Comparison of ENCODE assay signal across 8 cellular contexts in the genomic region with DNA sequence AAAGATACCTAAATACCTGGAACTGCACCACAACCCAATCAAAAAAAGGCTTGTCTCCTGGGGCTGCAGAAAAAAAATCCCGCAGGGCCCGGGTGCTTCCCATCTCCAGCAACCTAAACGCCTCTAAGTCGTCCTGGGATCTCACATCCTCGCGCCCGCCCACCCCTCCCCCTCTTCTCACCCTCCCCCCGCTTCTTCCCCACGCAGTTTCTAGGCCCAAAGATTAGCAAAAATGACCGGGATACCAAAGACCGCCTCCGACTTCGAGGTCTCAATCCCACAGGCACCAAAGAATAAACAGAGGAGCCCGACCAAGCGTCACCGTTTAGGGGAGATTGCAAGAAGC. TPM values are rescaled to one million over a fixed set of nuclear protein-coding genes. Genes with fewer than 3 reads are reported as not detected.
DNase-seq lines count a peak whose midpoint lies in the region; ATAC-seq, FAIRE-seq and TF ChIP-seq lines count a peak whose summit lies in the region.

No MANE protein-coding gene starts in this region.

- H3K36me3 ChIP-seq in parathyroid adenoma (ENCODE audit: control insufficient read depth, insufficient read depth, low read length): no peaks in the 10 kb centered on the region

- CTCF ChIA-PET in CD4-positive, alpha-beta T cell (lab: Charles Lee): no interaction called here
- CTCF ChIA-PET in activated B cell treated with CpG ODN at 0.5 μM for 24 hours (lab: Charles Lee): no interaction called here

- H3K4me3 Mint-ChIP-seq in CD4-positive, alpha-beta T cell: peak overlapping the region; percentile 99
- peak overlapping the region; percentile 99 for H3K4me3 Mint-ChIP-seq in activated B cell treated with CpG ODN at 0.5 μM for 24 hours

- peak overlapping the region; percentile 55 for H3K4me3 ChIP-seq in parathyroid adenoma (ENCODE audit: low read depth, low read length)

- ATAC-seq in CD4-positive, alpha-beta T cell (ENCODE audit: poor library complexity): no peak
- no peak for ATAC-seq in activated B cell treated with CpG ODN at 0.5 μM for 24 hours (ENCODE audit: low read depth)
- no peak for ATAC-seq in HG03039 (IDR thresholded peaks at IDR 0.05; ENCODE audit: unreplicated experiment)

- no peak overlapping the region for H3K9ac ChIP-seq in parathyroid adenoma

- H3K4me2 ChIP-seq in parathyroid adenoma (ENCODE audit: low read length): peak overlapping the region; percentile 66

- no peaks in the 10 kb centered on the region for H3K9me3 Mint-ChIP-seq in CD4-positive, alpha-beta T cell
- H3K9me3 Mint-ChIP-seq in activated B cell treated with CpG ODN at 0.5 μM for 24 hours: no peaks in the 10 kb centered on the region

- H3K27me3 Mint-ChIP-seq in CD4-positive, alpha-beta T cell: no peaks in the 10 kb centered on the region
- H3K27me3 Mint-ChIP-seq in activated B cell treated with CpG ODN at 0.5 μM for 24 hours: no peaks in the 10 kb centered on the region

- no peaks in the 10 kb centered on the region for H3K27me3 ChIP-seq in CD4-positive, alpha-beta T cell (ENCODE audit: control insufficient read depth, insufficient read depth, low read length)
- no peaks in the 10 kb centered on the region for H3K27me3 ChIP-seq in parathyroid adenoma (ENCODE audit: control insufficient read depth, insufficient read depth, low read length)

- H3K27ac ChIP-seq in CD4-positive, alpha-beta T cell (ENCODE audit: low read depth, low read length): no peak overlapping the region
- H3K27ac ChIP-seq in parathyroid adenoma: peak overlapping the region; percentile 53

- no peaks in the 10 kb centered on the region for H3K4me1 ChIP-seq in parathyroid adenoma

- H3K4me1 Mint-ChIP-seq in CD4-positive, alpha-beta T cell (ENCODE audit: low read depth): peaks cover 54% of the 10 kb centered on the region
- H3K4me1 Mint-ChIP-seq in activated B cell treated with CpG ODN at 0.5 μM for 24 hours: peaks cover 37% of the 10 kb centered on the region

- no peak for FAIRE-seq in HTR-8/SVneo (lab: Jason Lieb, UNC)

- H2AFZ ChIP-seq in parathyroid adenoma: peak overlapping the region; percentile 42

- peak in 1 of 10 experiments; percentile 9 for DNase-seq in CD4-positive, alpha-beta T cell
- peak; percentile 46 for DNase-seq in HTR-8/SVneo (ENCODE audit: insufficient read length, low spot score)
- no peak for DNase-seq in activated B cell treated with CpG ODN at 0.5 μM for 24 hours
- DNase-seq in germinal center (ENCODE audit: low spot score): peak; percentile 9
- no peak for DNase-seq in NCI-H226
- no peak for DNase-seq in NCI-H446 treated with DMSO at 0.1 percent for 48 hours (lab: John Stamatoyannopoulos, UW)

- intact Hi-C loops in CD4-positive, alpha-beta T cell (cut with DNase I, micrococcal nuclease): loop anchor here (5.0 to 10.0 kb wide), 4 partner anchors 51 to 319 kb away; a partner anchor contains a TSS
- intact Hi-C loops in activated B cell treated with CpG ODN at 0.5 μM for 24 hours (cut with micrococcal nuclease): loop anchor here (2.0 to 10.0 kb wide), 4 partner anchors 38 to 1361 kb away; a partner anchor contains a TSS

- H3K36me3 Mint-ChIP-seq in CD4-positive, alpha-beta T cell (ENCODE audit: low read depth): peaks cover 25% of the 10 kb centered on the region
- peaks cover 8% of the 10 kb centered on the region for H3K36me3 Mint-ChIP-seq in activated B cell treated with CpG ODN at 0.5 μM for 24 hours (ENCODE audit: low read depth)

- no peaks in the 10 kb centered on the region for H3K9me3 ChIP-seq in CD4-positive, alpha-beta T cell (ENCODE audit: control insufficient read depth, low read length)
- no peaks in the 10 kb centered on the region for H3K9me3 ChIP-seq in parathyroid adenoma (ENCODE audit: control insufficient read depth, low read length)

- TF ChIP-seq CTCF in CD4-positive, alpha-beta T cell (IDR thresholded peaks at IDR 0.05): no peak
- TF ChIP-seq CTCF in activated B cell treated with CpG ODN at 0.5 μM for 24 hours (IDR thresholded peaks at IDR 0.05) (no peak), parathyroid adenoma (IDR thresholded peaks at IDR 0.05) (no peak)

- peak overlapping the region; percentile 97 for H3K27ac Mint-ChIP-seq in CD4-positive, alpha-beta T cell
- peak overlapping the region; percentile 100 for H3K27ac Mint-ChIP-seq in activated B cell treated with CpG ODN at 0.5 μM for 24 hours

- POLR2A ChIA-PET in CD4-positive, alpha-beta T cell (lab: Charles Lee): interaction anchor here (1.0 to 3.9 kb wide), 2 partner anchors 110 to 114 kb away, joined by 4 to 17 read pairs; a partner anchor contains a TSS
- POLR2A ChIA-PET in activated B cell treated with CpG ODN at 0.5 μM for 24 hours (lab: Charles Lee): interaction anchor here (0.6 to 1.0 kb wide), 4 partner anchors 26 to 114 kb away, joined by 3 to 8 read pairs (median 6); a partner anchor contains a TSS

- peaks cover 18% of the 10 kb centered on the region for H3K79me2 ChIP-seq in parathyroid adenoma

RNA-seq across cellular contexts. Expression of a gene that starts 0.6 kb away (rescaled TPM):
- 10 to 100 TPM; 72.7 to 79.5 TPM for total RNA-seq in CD4-positive, alpha-beta T cell
- 114 and 120 TPM in 2 replicates for total RNA-seq in activated B cell treated with CpG ODN at 0.5 μM for 24 hours

Comparison
In these comparisons a context has a peak if more than half of its experiments do, and no peak if none do; other contexts are left out.
1. DNase-seq: peak in HTR-8/SVneo (single experiment) and germinal center (single experiment); none in activated B cell treated with CpG ODN at 0.5 μM for 24 hours (single experiment), NCI-H226 (single experiment) and NCI-H446 treated with DMSO at 0.1 percent for 48 hours (single experiment).